ENCODE assay signal across 12 cellular contexts in the genomic region with DNA sequence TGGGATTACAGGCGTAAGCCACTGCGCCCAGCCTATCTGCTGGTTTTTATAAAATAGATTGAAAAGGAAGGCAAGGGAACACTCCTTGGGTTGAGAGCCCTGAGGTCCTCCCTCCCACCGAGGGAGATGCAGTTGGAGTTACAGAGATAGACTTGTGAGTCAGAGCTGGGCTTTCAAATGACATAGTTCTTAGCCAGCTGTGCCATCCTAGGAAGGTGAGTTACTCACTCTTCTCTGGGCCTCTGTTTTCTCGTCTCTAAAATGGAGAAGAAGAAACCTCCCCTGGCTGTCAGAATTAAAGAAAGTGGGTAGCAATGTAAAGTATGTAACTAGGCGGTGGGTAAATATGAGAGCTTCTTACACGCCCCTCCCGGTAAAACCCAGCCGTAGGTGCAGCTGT. TPM values are rescaled to one million over a fixed set of nuclear protein-coding genes. Genes with fewer than 3 reads are reported as not detected.
A peak's percentile ranks its signal among the peaks of the same experiment; 100 is the strongest.
DNase-seq lines count a peak whose midpoint lies in the region; ATAC-seq and TF ChIP-seq lines count a peak whose summit lies in the region.
"Had no signal": no experiment of that assay in that cellular context is flagged by ENCODE, and none has a peak within 500 bp of the region (broad histone marks: within the 10 kb centered on the region; RNA-seq: fewer than 3 reads in every experiment).

No MANE protein-coding gene starts in this region.

- DNase-seq in cardiac muscle cell (ENCODE audit: low read depth in 1 of 2, low spot score in 1 of 2): peak in 1 of 2 donors; percentile 52
- DNase-seq in Right ventricle myocardium superior: no peak
- peak in 1 of 2 experiments; percentile 62 for DNase-seq in SJSA1 (ENCODE audit: low read depth in 1 of 2, low spot score in 2 of 2)
- peak in 1 of 2 donors; percentile 36 for DNase-seq in foreskin keratinocyte
- DNase-seq in smooth muscle cell of the brain vasculature (ENCODE audit: low read depth, low spot score): peak; percentile 17
- DNase-seq in GM13977 (ENCODE audit: low spot score): no peak
- no peak for DNase-seq in nephron progenitor cell
- DNase-seq: activated naive CD8-positive, alpha-beta T cell treated with anti-CD3 and anti-CD28 coated beads, Interleukin-2, amount 10 ng/mL, durations not matched to agents 7 days and 5 days; DMS 273 treated with DMSO at 0.1 percent for 48 hours; naive B cell had no signal

- peaks cover 44% of the 10 kb centered on the region for H3K27me3 Mint-ChIP-seq in nephron progenitor cell (ENCODE audit: low read depth, poor library complexity)

- no peaks in the 10 kb centered on the region for H3K9me3 ChIP-seq in cardiac muscle cell (ENCODE audit: low read depth)
- H3K9me3 ChIP-seq in SJSA1 (replicated peaks): no peaks in the 10 kb centered on the region

- H3K27ac Mint-ChIP-seq in nephron progenitor cell: no peak overlapping the region
- H3K27ac Mint-ChIP-seq: activated naive CD8-positive, alpha-beta T cell treated with anti-CD3 and anti-CD28 coated beads, Interleukin-2, amount 10 ng/mL, durations not matched to agents 7 days and 5 days had no signal

- no peak overlapping the region for H3K4me3 Mint-ChIP-seq in nephron progenitor cell
- H3K4me3 Mint-ChIP-seq: activated naive CD8-positive, alpha-beta T cell treated with anti-CD3 and anti-CD28 coated beads, Interleukin-2, amount 10 ng/mL, durations not matched to agents 7 days and 5 days had no signal

- ATAC-seq in Right ventricle myocardium superior (ENCODE audit: poor library complexity): no peak
- peak; percentile 58 for ATAC-seq in foreskin keratinocyte
- no peak for ATAC-seq in GM18867 (IDR thresholded peaks at IDR 0.05; ENCODE audit: unreplicated experiment)

- peaks cover 42% of the 10 kb centered on the region for H3K36me3 Mint-ChIP-seq in nephron progenitor cell (ENCODE audit: low read depth)
- H3K36me3 Mint-ChIP-seq: activated naive CD8-positive, alpha-beta T cell treated with anti-CD3 and anti-CD28 coated beads, Interleukin-2, amount 10 ng/mL, durations not matched to agents 7 days and 5 days had no signal

- H3K4me1 ChIP-seq in cardiac muscle cell (ENCODE audit: low read depth) (peaks cover 39% of the 10 kb centered on the region), SJSA1 (replicated peaks) (peaks cover 45% of the 10 kb centered on the region), foreskin keratinocyte (no peaks in the 10 kb centered on the region)

- in situ Hi-C loops in GM13977 (cut with MboI; ENCODE audit: low pct_unique_long_range_greater_than_20kb, low sequenced_read_pairs, unreplicated experiment): no loop called here

- TF ChIP-seq CTCF in cardiac muscle cell (IDR thresholded peaks at IDR 0.05; ENCODE audit: low read depth, low read length): no peak
- TF ChIP-seq CTCF in foreskin keratinocyte (conservative IDR thresholded peaks at IDR 0.05): no peak
- TF ChIP-seq CTCF in GM13977 (IDR thresholded peaks at IDR 0.05; ENCODE audit: extremely low read depth, insufficient read depth, missing control alignments): no peak
- no peak for TF ChIP-seq CTCF in nephron progenitor cell (IDR thresholded peaks at IDR 0.05)

- no peak overlapping the region for H3K4me3 ChIP-seq in cardiac muscle cell
- no peak overlapping the region for H3K4me3 ChIP-seq in SJSA1

- H3K9me3 Mint-ChIP-seq in nephron progenitor cell: peaks cover 10% of the 10 kb centered on the region
- H3K9me3 Mint-ChIP-seq: activated naive CD8-positive, alpha-beta T cell treated with anti-CD3 and anti-CD28 coated beads, Interleukin-2, amount 10 ng/mL, durations not matched to agents 7 days and 5 days had no signal

- H3K36me3 ChIP-seq in cardiac muscle cell: no peaks in the 10 kb centered on the region
- H3K36me3 ChIP-seq in SJSA1: peaks cover 68% of the 10 kb centered on the region

- intact Hi-C loops in Right ventricle myocardium superior (cut with DNase I): no loop called here

- H3K27ac ChIP-seq in cardiac muscle cell (peak overlapping the region; percentile 55), SJSA1 (peak overlapping the region; percentile 43), foreskin keratinocyte (no peak overlapping the region)
- H3K27ac ChIP-seq: KMS-11 had no signal

- H3K4me1 Mint-ChIP-seq in nephron progenitor cell: peaks cover 40% of the 10 kb centered on the region

- H3K27me3 ChIP-seq in cardiac muscle cell: no peaks in the 10 kb centered on the region
- H3K27me3 ChIP-seq in SJSA1 (replicated peaks): no peaks in the 10 kb centered on the region
- peaks cover 64% of the 10 kb centered on the region for H3K27me3 ChIP-seq in foreskin keratinocyte

RNA-seq across cellular contexts. Expression of gene LRRFIP1, which starts 2.4 kb away (rescaled TPM):
- total RNA-seq in cardiac muscle cell (66.3 and 95.3 TPM in 2 replicates), Right ventricle myocardium superior (88.5 TPM), foreskin keratinocyte (91.7 and 95.3 TPM in 2 replicates)
- polyA plus RNA-seq in cardiac muscle cell (90.9 and 125 TPM in 2 replicates), foreskin keratinocyte (30.1 and 32.3 TPM in 2 replicates)
- 49.5 and 76.7 TPM in 2 replicates for total RNA-seq in SJSA1 (2014; rRNA removed; shearing (Covaris generic))

RNA-seq across cellular contexts. Expression of gene RAB17, which starts 39.2 kb away (rescaled TPM):
- 2.9 and 4.7 TPM in 2 replicates for total RNA-seq in cardiac muscle cell
- 1.4 and 3.1 TPM in 2 replicates for polyA plus RNA-seq in cardiac muscle cell
- 4.1 TPM for total RNA-seq in Right ventricle myocardium superior
- total RNA-seq in SJSA1 (2014; rRNA removed; shearing (Covaris generic)): 0.21 and 0.28 TPM in 2 replicates
- 0.75 and 1.8 TPM in 2 replicates for total RNA-seq in foreskin keratinocyte
- 1.2 and 2.1 TPM in 2 replicates for polyA plus RNA-seq in foreskin keratinocyte
- total RNA-seq: activated naive CD8-positive, alpha-beta T cell treated with anti-CD3 and anti-CD28 coated beads, Interleukin-2, amount 10 ng/mL, durations not matched to agents 7 days and 5 days had no signal
